ENCODE assay signal across 22 cellular contexts in genomic region chr20:14826926-14827325, GRCh38.
DNase-seq lines count a peak whose midpoint lies in the region; ATAC-seq and TF ChIP-seq lines count a peak whose summit lies in the region.
"Had no signal": no experiment of that assay in that cellular context is flagged by ENCODE, and none has a peak within 500 bp of the region (broad histone marks: within the 10 kb centered on the region; RNA-seq: fewer than 3 reads in every experiment).

No MANE protein-coding gene starts in this region.

- H3K4me2 ChIP-seq in neural cell (ENCODE audit: low read length) = peak overlapping the region; percentile 43
- H3K4me2 ChIP-seq: BLaER1 treated with 17β-estradiol and CSF1 and Interleukin-3, amounts not matched to agents 10 nM and 100 nM had no signal

- no peak for TF ChIP-seq RAD21 in neural cell (conservative IDR thresholded peaks at IDR 0.05)

- TF ChIP-seq EP300 in neural cell (conservative IDR thresholded peaks at IDR 0.05; ENCODE audit: poor library complexity, severe bottlenecking) = peak; percentile 96

- no peak overlapping the region for H3K9ac ChIP-seq in neural cell (ENCODE audit: low read length)
- H3K9ac ChIP-seq: BLaER1 treated with 17β-estradiol and CSF1 and Interleukin-3, amounts not matched to agents 10 nM and 100 nM had no signal

- no peak overlapping the region for H2AFZ ChIP-seq in neural cell (ENCODE audit: low read depth, low read length)

- H3K4me3 ChIP-seq in neural cell (ENCODE audit: low read length) = peak overlapping the region; percentile 42
- H3K4me3 ChIP-seq: BLaER1 treated with 17β-estradiol and CSF1 and Interleukin-3, amounts not matched to agents 10 nM and 100 nM; Peyer's patch; SJSA1 had no signal

- no peak for ATAC-seq in HG03460 (IDR thresholded peaks at IDR 0.05; ENCODE audit: unreplicated experiment)
- ATAC-seq: HCT116, Right ventricle myocardium inferior had no signal

- TF ChIP-seq CTCF in neural cell (IDR thresholded peaks at IDR 0.05; ENCODE audit: poor library complexity, severe bottlenecking) = no peak

- DNase-seq in NCI-H1417 treated with DMSO at 0.1 percent for 48 hours (lab: John Stamatoyannopoulos, UW) = peak; percentile 19
- DNase-seq in NCI-H2081 (lab: John Stamatoyannopoulos, UW) = peak; percentile 18 to 48
- DNase-seq in NCI-H2227 (lab: John Stamatoyannopoulos, UW; ENCODE audit: unreplicated experiment) = peak; percentile 69
- no peak for DNase-seq in effector CD4-positive, alpha-beta T cell
- DNase-seq in NCI-H524 (lab: John Stamatoyannopoulos, UW) = no peak
- DNase-seq in medulla oblongata (ENCODE audit: extremely low spot score) = no peak
- DNase-seq: ACHN; CD4-positive, alpha-beta memory T cell; IMR-90; MV-4-11; NCI-H1105 treated with DMSO at 0.1 percent for 48 hours; NCI-H2029 treated with DMSO at 0.1 percent for 48 hours; NCI-H510A; NCI-H82; Peyer's patch; T-helper 9 cell had no signal

- no peaks in the 10 kb centered on the region for H3K9me3 ChIP-seq in neural cell (ENCODE audit: low read length)
- H3K9me3 ChIP-seq: BLaER1 treated with 17β-estradiol and CSF1 and Interleukin-3, amounts not matched to agents 10 nM and 100 nM; Peyer's patch; SJSA1 had no signal

- peaks cover 31% of the 10 kb centered on the region for H3K27me3 ChIP-seq in neural cell (ENCODE audit: insufficient read depth, low read depth, low read length)
- H3K27me3 ChIP-seq: BLaER1 treated with 17β-estradiol and CSF1 and Interleukin-3, amounts not matched to agents 10 nM and 100 nM; Peyer's patch; SJSA1 had no signal

- H3K79me2 ChIP-seq in neural cell (replicated peaks; ENCODE audit: insufficient read depth, low read length) = no peaks in the 10 kb centered on the region

- no peaks in the 10 kb centered on the region for H4K20me1 ChIP-seq in neural cell (ENCODE audit: insufficient read depth)
- H4K20me1 ChIP-seq: BLaER1 treated with 17β-estradiol and CSF1 and Interleukin-3, amounts not matched to agents 10 nM and 100 nM had no signal

- H3K9me2 ChIP-seq in neural cell (ENCODE audit: insufficient read depth, low read length) = no peaks in the 10 kb centered on the region

- H3K27ac ChIP-seq in neural cell (ENCODE audit: low read length) = no peak overlapping the region
- H3K27ac ChIP-seq: BLaER1 treated with 17β-estradiol and CSF1 and Interleukin-3, amounts not matched to agents 10 nM and 100 nM; Peyer's patch; SJSA1 had no signal

- no peaks in the 10 kb centered on the region for H3K36me3 ChIP-seq in neural cell (ENCODE audit: insufficient read depth, low read length)
- H3K36me3 ChIP-seq: BLaER1 treated with 17β-estradiol and CSF1 and Interleukin-3, amounts not matched to agents 10 nM and 100 nM; Peyer's patch; SJSA1 had no signal

- peaks cover 9% of the 10 kb centered on the region for H3F3A ChIP-seq in neural cell (ENCODE audit: insufficient read depth, low read length, poor library complexity, severe bottlenecking)

TF ChIP-seq in neural cell, 6 proteins besides CTCF, POLR2A, EP300 and RAD21:
- TF ChIP-seq, protein P1, sequence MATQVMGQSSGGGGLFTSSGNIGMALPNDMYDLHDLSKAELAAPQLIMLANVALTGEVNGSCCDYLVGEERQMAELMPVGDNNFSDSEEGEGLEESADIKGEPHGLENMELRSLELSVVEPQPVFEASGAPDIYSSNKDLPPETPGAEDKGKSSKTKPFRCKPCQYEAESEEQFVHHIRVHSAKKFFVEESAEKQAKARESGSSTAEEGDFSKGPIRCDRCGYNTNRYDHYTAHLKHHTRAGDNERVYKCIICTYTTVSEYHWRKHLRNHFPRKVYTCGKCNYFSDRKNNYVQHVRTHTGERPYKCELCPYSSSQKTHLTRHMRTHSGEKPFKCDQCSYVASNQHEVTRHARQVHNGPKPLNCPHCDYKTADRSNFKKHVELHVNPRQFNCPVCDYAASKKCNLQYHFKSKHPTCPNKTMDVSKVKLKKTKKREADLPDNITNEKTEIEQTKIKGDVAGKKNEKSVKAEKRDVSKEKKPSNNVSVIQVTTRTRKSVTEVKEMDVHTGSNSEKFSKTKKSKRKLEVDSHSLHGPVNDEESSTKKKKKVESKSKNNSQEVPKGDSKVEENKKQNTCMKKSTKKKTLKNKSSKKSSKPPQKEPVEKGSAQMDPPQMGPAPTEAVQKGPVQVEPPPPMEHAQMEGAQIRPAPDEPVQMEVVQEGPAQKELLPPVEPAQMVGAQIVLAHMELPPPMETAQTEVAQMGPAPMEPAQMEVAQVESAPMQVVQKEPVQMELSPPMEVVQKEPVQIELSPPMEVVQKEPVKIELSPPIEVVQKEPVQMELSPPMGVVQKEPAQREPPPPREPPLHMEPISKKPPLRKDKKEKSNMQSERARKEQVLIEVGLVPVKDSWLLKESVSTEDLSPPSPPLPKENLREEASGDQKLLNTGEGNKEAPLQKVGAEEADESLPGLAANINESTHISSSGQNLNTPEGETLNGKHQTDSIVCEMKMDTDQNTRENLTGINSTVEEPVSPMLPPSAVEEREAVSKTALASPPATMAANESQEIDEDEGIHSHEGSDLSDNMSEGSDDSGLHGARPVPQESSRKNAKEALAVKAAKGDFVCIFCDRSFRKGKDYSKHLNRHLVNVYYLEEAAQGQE (IDR thresholded peaks at IDR 0.05; ENCODE audit: borderline replicate concordance) = peak; percentile 78
- TF ChIP-seq POLR2AphosphoS5 (IDR thresholded peaks at IDR 0.05) (peak; percentile 99), SMC3 (conservative IDR thresholded peaks at IDR 0.05; ENCODE audit: poor library complexity) (no peak)

Comparison
In these comparisons a context has a peak if more than half of its experiments do, and no peak if none do; other contexts are left out.
1. DNase-seq: peak in NCI-H1417 treated with DMSO at 0.1 percent for 48 hours (single experiment), NCI-H2081 (2 of 2) and NCI-H2227 (single experiment); none in effector CD4-positive, alpha-beta T cell (single experiment), NCI-H524 (0 of 2) and medulla oblongata (single experiment).